Comparison of ENCODE assay signal across 23 cellular contexts in genomic region chr7:124989911-124990310, GRCh38.
"Had no signal": no experiment of that assay in that cellular context is flagged by ENCODE, and none has a peak within 500 bp of the region (broad histone marks: within the 10 kb centered on the region; RNA-seq: fewer than 3 reads in every experiment).

No MANE protein-coding gene starts in this region.

- H3K27me3 ChIP-seq: hepatocyte, neutrophil, pancreas, vagina had no signal

- H2AFZ ChIP-seq: hepatocyte had no signal

- H3K27ac Mint-ChIP-seq: activated naive CD4-positive, alpha-beta T cell treated with anti-CD3 and anti-CD28 coated beads, Interleukin-2, amount 50 U/mL, for 72 hours; dendritic cell treated with granulocyte-macrophage colony-stimulating factor and Interleukin-4, amounts not matched to agents 40 ng/mL and 50 ng/mL, for 4 days; mesothelial cell of epicardium; natural killer cell treated with Interleukin-12 subunit alpha and Interleukin-12 subunit beta and Interleukin-15 and Interleukin-18, amount 100 ng/mL, for 72 hours; T-helper 17 cell had no signal

- H3K27ac ChIP-seq: hepatocyte, lower lobe of right lung, neutrophil, pancreas, vagina, WERI-Rb-1 had no signal

- H3K9me3 ChIP-seq: lower lobe of right lung, neutrophil, pancreas, vagina had no signal

- ATAC-seq: activated naive CD4-positive, alpha-beta T cell treated with anti-CD3 and anti-CD28 coated beads, Interleukin-2, amount 50 U/mL, for 72 hours; esophagus mucosa; lower lobe of right lung; natural killer cell treated with Interleukin-12 subunit alpha and Interleukin-12 subunit beta and Interleukin-15 and Interleukin-18, amount 100 ng/mL, for 72 hours; pancreas; stimulated activated naive CD8-positive, alpha-beta T cell treated with anti-CD3 and anti-CD28 coated beads, Interleukin-15, Interleukin-2, amounts not matched to agents 100 U/mL and 50 U/mL, for 24 hours; T-helper 17 cell had no signal

- H3K79me2 ChIP-seq: hepatocyte had no signal

- H3K36me3 Mint-ChIP-seq: mesothelial cell of epicardium had no signal

- H3K4me2 ChIP-seq: hepatocyte had no signal

- H3K36me3 ChIP-seq: lower lobe of right lung, neutrophil, pancreas, vagina, WERI-Rb-1 had no signal

- DNase-seq: activated CD4-positive, alpha-beta T cell treated with anti-CD3 and anti-CD28 coated beads for 1 hour; activated CD4-positive, alpha-beta T cell treated with anti-CD3 and anti-CD28 coated beads, Interleukin-2, amount 50 U/mL, for 4 hours; activated gamma-delta T cell; amygdala; cerebellar nuclear complex; effector CD8-positive, alpha-beta T cell; foreskin fibroblast; lower lobe of right lung; pancreas; stimulated activated CD4-positive, alpha-beta T cell treated with anti-CD3 and anti-CD28 coated beads, Interleukin-12 subunit alpha, Interleukin-12 subunit beta, amount 100 ng/mL, for 4 hours; stimulated activated CD4-positive, alpha-beta T cell treated with anti-CD3 and anti-CD28 coated beads, Interleukin-1b, Interleukin-23, amount 100 ng/mL, for 48 hours; stimulated activated naive CD8-positive, alpha-beta T cell treated with anti-CD3 and anti-CD28 coated beads, Interleukin-15, Interleukin-2, amounts not matched to agents 100 U/mL and 50 U/mL, for 24 hours; T-helper 17 cell; trophoblast cell; WERI-Rb-1 had no signal

- H3K27me3 Mint-ChIP-seq: dendritic cell treated with granulocyte-macrophage colony-stimulating factor and Interleukin-4, amounts not matched to agents 40 ng/mL and 50 ng/mL, for 4 days; natural killer cell treated with Interleukin-12 subunit alpha and Interleukin-12 subunit beta and Interleukin-15 and Interleukin-18, amount 100 ng/mL, for 72 hours; T-helper 17 cell had no signal

- H3K4me3 Mint-ChIP-seq: dendritic cell treated with granulocyte-macrophage colony-stimulating factor and Interleukin-4, amounts not matched to agents 40 ng/mL and 50 ng/mL, for 4 days; mesothelial cell of epicardium; natural killer cell treated with Interleukin-12 subunit alpha and Interleukin-12 subunit beta and Interleukin-15 and Interleukin-18, amount 100 ng/mL, for 72 hours; T-helper 17 cell had no signal

- H3K4me1 ChIP-seq: lower lobe of right lung, pancreas, vagina had no signal

- H3K4me3 ChIP-seq: hepatocyte, lower lobe of right lung, pancreas, vagina had no signal

- H3K4me1 Mint-ChIP-seq: T-helper 17 cell had no signal
